In the genomic region with DNA sequence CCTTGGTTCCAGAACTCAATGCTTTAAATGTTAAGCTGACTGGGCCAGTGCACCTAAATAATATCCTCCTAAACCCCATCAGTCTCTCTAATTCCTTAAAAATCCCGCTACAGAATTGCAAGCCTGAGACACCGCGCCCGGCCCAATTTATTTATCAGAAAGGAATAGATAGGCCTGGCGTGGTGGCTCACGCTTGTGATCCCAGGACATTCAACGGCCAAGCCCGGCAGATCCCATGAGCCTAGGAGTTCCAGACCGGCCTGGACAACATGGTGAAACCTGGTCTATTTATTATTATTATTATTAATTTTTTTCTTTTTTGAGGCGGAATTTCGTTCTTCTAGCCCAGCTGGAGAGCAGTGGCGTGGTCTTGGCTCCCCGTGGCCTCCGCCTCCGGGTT, we compare ENCODE assay signal across 38 cellular contexts.
"Had no signal": no experiment of that assay in that cellular context is flagged by ENCODE, and none has a peak within 500 bp of the region (broad histone marks: within the 10 kb centered on the region; RNA-seq: fewer than 3 reads in every experiment).

No MANE protein-coding gene starts in this region.

- H3K4me1 ChIP-seq: adrenal gland, ascending aorta, body of pancreas, breast epithelium had no signal

- H3K4me3 ChIP-seq: adrenal gland, ascending aorta, body of pancreas, breast epithelium, cardiac muscle cell had no signal

- H3K27me3 ChIP-seq: adrenal gland, ascending aorta, body of pancreas, brain microvascular endothelial cell, breast epithelium, cardiac muscle cell had no signal

- H3K36me3 Mint-ChIP-seq: activated naive CD4-positive, alpha-beta T cell treated with anti-CD3 and anti-CD28 coated beads, Interleukin-2, amount 10 ng/mL, durations not matched to agents 7 days and 5 days; activated naive CD4-positive, alpha-beta T cell treated with anti-CD3 and anti-CD28 coated beads, Interleukin-2, amount 50 U/mL, for 24 hours; activated naive CD8-positive, alpha-beta T cell treated with anti-CD3 and anti-CD28 coated beads for 36 hours; activated naive CD8-positive, alpha-beta T cell treated with anti-CD3 and anti-CD28 coated beads, Interleukin-2, amount 10 ng/mL, durations not matched to agents 7 days and 5 days; brain had no signal

- H3K4me3 Mint-ChIP-seq: activated naive CD4-positive, alpha-beta T cell treated with anti-CD3 and anti-CD28 coated beads for 36 hours; activated naive CD4-positive, alpha-beta T cell treated with anti-CD3 and anti-CD28 coated beads, Interleukin-2, amount 10 ng/mL, durations not matched to agents 7 days and 5 days; activated naive CD4-positive, alpha-beta T cell treated with anti-CD3 and anti-CD28 coated beads, Interleukin-2, amount 50 U/mL, for 24 hours; activated naive CD8-positive, alpha-beta T cell; activated naive CD8-positive, alpha-beta T cell treated with anti-CD3 and anti-CD28 coated beads for 36 hours; activated naive CD8-positive, alpha-beta T cell treated with anti-CD3 and anti-CD28 coated beads, Interleukin-2, amount 10 ng/mL, durations not matched to agents 7 days and 5 days; activated naive CD8-positive, alpha-beta T cell treated with anti-CD3 and anti-CD28 coated beads, Interleukin-2, amount 50 U/mL, for 24 hours; activated T-cell treated with anti-CD3 and anti-CD28 coated beads, Interleukin-2, amount 50 U/mL, for 24 hours; activated T-cell treated with anti-CD3 and anti-CD28 coated beads, Interleukin-2, amount 50 U/mL, for 4 hours; activated T-cell treated with anti-CD3 and anti-CD28 coated beads, Interleukin-2, amount 50 U/mL, for 72 hours; activated T-helper 1 cell treated with anti-CD3 and anti-CD28 coated beads, Interleukin-12 subunit alpha, Interleukin-12 subunit beta, Interleukin-2, Interleukin-4 antibody, amounts not matched to agents 30 ng/mL and 10 ng/mL and 1 ng/mL, durations not matched to agents 14 hours and 24 hours and 36 hours; activated T-helper 17 cell treated with anti-CD3 and anti-CD28 coated beads, Interleukin-2, amount 50 U/mL, for 72 hours; brain; central memory CD8-positive, alpha-beta T cell had no signal

- H3K4me1 Mint-ChIP-seq: activated naive CD4-positive, alpha-beta T cell treated with anti-CD3 and anti-CD28 coated beads, Interleukin-2, amount 10 ng/mL, durations not matched to agents 7 days and 5 days; activated naive CD4-positive, alpha-beta T cell treated with anti-CD3 and anti-CD28 coated beads, Interleukin-2, amount 50 U/mL, for 24 hours; activated naive CD8-positive, alpha-beta T cell treated with anti-CD3 and anti-CD28 coated beads for 36 hours; activated naive CD8-positive, alpha-beta T cell treated with anti-CD3 and anti-CD28 coated beads, Interleukin-2, amount 10 ng/mL, durations not matched to agents 7 days and 5 days; activated naive CD8-positive, alpha-beta T cell treated with anti-CD3 and anti-CD28 coated beads, Interleukin-2, amount 50 U/mL, for 24 hours; activated T-helper 17 cell treated with anti-CD3 and anti-CD28 coated beads, Interleukin-2, amount 50 U/mL, for 72 hours; brain; central memory CD8-positive, alpha-beta T cell had no signal

- H3K9me3 ChIP-seq: adrenal gland, body of pancreas had no signal

- H3K27me3 Mint-ChIP-seq: activated naive CD4-positive, alpha-beta T cell treated with anti-CD3 and anti-CD28 coated beads, Interleukin-2, amount 10 ng/mL, durations not matched to agents 7 days and 5 days; activated naive CD8-positive, alpha-beta T cell treated with anti-CD3 and anti-CD28 coated beads, Interleukin-2, amount 10 ng/mL, durations not matched to agents 7 days and 5 days; brain had no signal

- H3K9me3 Mint-ChIP-seq: activated naive CD4-positive, alpha-beta T cell treated with anti-CD3 and anti-CD28 coated beads, Interleukin-2, amount 50 U/mL, for 24 hours; activated naive CD8-positive, alpha-beta T cell treated with anti-CD3 and anti-CD28 coated beads, Interleukin-2, amount 50 U/mL, for 24 hours had no signal

- H3K27ac ChIP-seq: adrenal gland, ascending aorta, body of pancreas, brain microvascular endothelial cell, breast epithelium, cardiac muscle cell had no signal

- H3K27ac Mint-ChIP-seq: activated naive CD4-positive, alpha-beta T cell treated with anti-CD3 and anti-CD28 coated beads for 36 hours; activated naive CD4-positive, alpha-beta T cell treated with anti-CD3 and anti-CD28 coated beads, Interleukin-2, amount 10 ng/mL, durations not matched to agents 7 days and 5 days; activated naive CD4-positive, alpha-beta T cell treated with anti-CD3 and anti-CD28 coated beads, Interleukin-2, amount 50 U/mL, for 24 hours; activated naive CD4-positive, alpha-beta T cell treated with anti-CD3 and anti-CD28 coated beads, Interleukin-2, amount 50 U/mL, for 72 hours; activated naive CD8-positive, alpha-beta T cell; activated naive CD8-positive, alpha-beta T cell treated with anti-CD3 and anti-CD28 coated beads for 36 hours; activated naive CD8-positive, alpha-beta T cell treated with anti-CD3 and anti-CD28 coated beads, Interleukin-2, amount 10 ng/mL, durations not matched to agents 7 days and 5 days; activated naive CD8-positive, alpha-beta T cell treated with anti-CD3 and anti-CD28 coated beads, Interleukin-2, amount 50 U/mL, for 24 hours; activated T-cell treated with anti-CD3 and anti-CD28 coated beads, Interleukin-2, amount 50 U/mL, for 24 hours; activated T-cell treated with anti-CD3 and anti-CD28 coated beads, Interleukin-2, amount 50 U/mL, for 72 hours; activated T-helper 1 cell treated with anti-CD3 and anti-CD28 coated beads, Interleukin-12 subunit alpha, Interleukin-12 subunit beta, Interleukin-2, Interleukin-4 antibody, amounts not matched to agents 30 ng/mL and 10 ng/mL and 1 ng/mL, durations not matched to agents 14 hours and 24 hours and 36 hours; activated T-helper 17 cell treated with anti-CD3 and anti-CD28 coated beads, Interleukin-2, amount 50 U/mL, for 72 hours; activated T-helper 2 cell treated with anti-CD3 and anti-CD28 coated beads, Interferon-gamma antibody, Interleukin-2, Interleukin-4, amounts not matched to agents 10 μg/mL and 5 μg/mL and 100 μg/mL, durations not matched to agents 14 hours and 24 hours and 36 hours; brain had no signal

- H3K36me3 ChIP-seq: adrenal gland, ascending aorta, brain microvascular endothelial cell, breast epithelium, cardiac muscle cell had no signal

- DNase-seq: activated effector memory CD4-positive, alpha-beta T cell treated with anti-CD3 and anti-CD28 coated beads, Interleukin-2, amount 50 U/mL, for 16 hours; activated effector memory CD4-positive, alpha-beta T cell treated with Interleukin-2 at 50 U/mL for 16 hours; activated gamma-delta T cell; activated gamma-delta T cell treated with Interleukin-2 at 50 U/mL for 16 hours; activated naive CD4-positive, alpha-beta T cell; activated naive CD4-positive, alpha-beta T cell treated with anti-CD3 and anti-CD28 coated beads for 36 hours; activated naive CD4-positive, alpha-beta T cell treated with anti-CD3 and anti-CD28 coated beads, Interleukin-2, amount 10 ng/mL, durations not matched to agents 7 days and 5 days; activated naive CD4-positive, alpha-beta T cell treated with anti-CD3 and anti-CD28 coated beads, Interleukin-2, amount 50 U/mL, for 16 hours; activated naive CD4-positive, alpha-beta T cell treated with Interleukin-2 at 50 U/mL for 16 hours; activated naive CD8-positive, alpha-beta T cell treated with anti-CD3 and anti-CD28 coated beads for 36 hours; activated naive CD8-positive, alpha-beta T cell treated with anti-CD3 and anti-CD28 coated beads, Interleukin-2, amount 10 ng/mL, durations not matched to agents 7 days and 5 days; activated naive CD8-positive, alpha-beta T cell treated with anti-CD3 and anti-CD28 coated beads, Interleukin-2, amount 50 U/mL, for 24 hours; activated T-cell treated with anti-CD3 and anti-CD28 coated beads for 4 hours; activated T-cell treated with anti-CD3 and anti-CD28 coated beads, Interleukin-2, amount 50 U/mL, for 1 hour; activated T-cell treated with anti-CD3 and anti-CD28 coated beads, Interleukin-2, amount 50 U/mL, for 24 hours; activated T-cell treated with anti-CD3 and anti-CD28 coated beads, Interleukin-2, amount 50 U/mL, for 4 hours; activated T-cell treated with anti-CD3 and anti-CD28 coated beads, Interleukin-2, amount 50 U/mL, for 72 hours; adrenal gland; amniotic stem cell; amygdala; anterior cingulate cortex; aorta; body of pancreas; brain microvascular endothelial cell; caudate nucleus; central memory CD4-positive, alpha-beta T cell; cerebellar nuclear complex had no signal
